1 cellular context compared by ENCODE assay signal in the genomic region with DNA sequence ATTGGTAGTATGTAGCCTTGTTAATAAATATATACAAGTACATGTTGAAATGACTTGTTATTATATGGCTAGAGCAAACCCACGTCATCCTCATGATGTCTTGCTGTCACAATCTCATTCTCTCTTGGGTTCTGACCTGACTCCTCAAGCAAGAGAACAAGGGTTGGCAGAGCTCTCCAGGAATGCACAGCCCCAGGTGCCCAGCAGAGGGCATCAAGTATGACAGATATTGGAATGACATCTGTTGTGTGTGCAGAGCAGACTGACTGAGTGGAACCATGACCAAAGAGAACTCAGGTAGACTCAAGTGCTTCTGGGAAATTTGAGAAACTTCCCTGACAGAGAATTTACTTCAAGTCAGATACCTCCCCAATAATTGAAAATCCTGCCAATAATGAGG.
TF ChIP-seq lines count a peak whose summit lies in the region.

No MANE protein-coding gene starts in this region.

TF ChIP-seq in GM23338, 12 proteins besides CTCF, POLR2A, EP300 and RAD21 (continued from another document):
- TF ChIP-seq, protein P1, sequence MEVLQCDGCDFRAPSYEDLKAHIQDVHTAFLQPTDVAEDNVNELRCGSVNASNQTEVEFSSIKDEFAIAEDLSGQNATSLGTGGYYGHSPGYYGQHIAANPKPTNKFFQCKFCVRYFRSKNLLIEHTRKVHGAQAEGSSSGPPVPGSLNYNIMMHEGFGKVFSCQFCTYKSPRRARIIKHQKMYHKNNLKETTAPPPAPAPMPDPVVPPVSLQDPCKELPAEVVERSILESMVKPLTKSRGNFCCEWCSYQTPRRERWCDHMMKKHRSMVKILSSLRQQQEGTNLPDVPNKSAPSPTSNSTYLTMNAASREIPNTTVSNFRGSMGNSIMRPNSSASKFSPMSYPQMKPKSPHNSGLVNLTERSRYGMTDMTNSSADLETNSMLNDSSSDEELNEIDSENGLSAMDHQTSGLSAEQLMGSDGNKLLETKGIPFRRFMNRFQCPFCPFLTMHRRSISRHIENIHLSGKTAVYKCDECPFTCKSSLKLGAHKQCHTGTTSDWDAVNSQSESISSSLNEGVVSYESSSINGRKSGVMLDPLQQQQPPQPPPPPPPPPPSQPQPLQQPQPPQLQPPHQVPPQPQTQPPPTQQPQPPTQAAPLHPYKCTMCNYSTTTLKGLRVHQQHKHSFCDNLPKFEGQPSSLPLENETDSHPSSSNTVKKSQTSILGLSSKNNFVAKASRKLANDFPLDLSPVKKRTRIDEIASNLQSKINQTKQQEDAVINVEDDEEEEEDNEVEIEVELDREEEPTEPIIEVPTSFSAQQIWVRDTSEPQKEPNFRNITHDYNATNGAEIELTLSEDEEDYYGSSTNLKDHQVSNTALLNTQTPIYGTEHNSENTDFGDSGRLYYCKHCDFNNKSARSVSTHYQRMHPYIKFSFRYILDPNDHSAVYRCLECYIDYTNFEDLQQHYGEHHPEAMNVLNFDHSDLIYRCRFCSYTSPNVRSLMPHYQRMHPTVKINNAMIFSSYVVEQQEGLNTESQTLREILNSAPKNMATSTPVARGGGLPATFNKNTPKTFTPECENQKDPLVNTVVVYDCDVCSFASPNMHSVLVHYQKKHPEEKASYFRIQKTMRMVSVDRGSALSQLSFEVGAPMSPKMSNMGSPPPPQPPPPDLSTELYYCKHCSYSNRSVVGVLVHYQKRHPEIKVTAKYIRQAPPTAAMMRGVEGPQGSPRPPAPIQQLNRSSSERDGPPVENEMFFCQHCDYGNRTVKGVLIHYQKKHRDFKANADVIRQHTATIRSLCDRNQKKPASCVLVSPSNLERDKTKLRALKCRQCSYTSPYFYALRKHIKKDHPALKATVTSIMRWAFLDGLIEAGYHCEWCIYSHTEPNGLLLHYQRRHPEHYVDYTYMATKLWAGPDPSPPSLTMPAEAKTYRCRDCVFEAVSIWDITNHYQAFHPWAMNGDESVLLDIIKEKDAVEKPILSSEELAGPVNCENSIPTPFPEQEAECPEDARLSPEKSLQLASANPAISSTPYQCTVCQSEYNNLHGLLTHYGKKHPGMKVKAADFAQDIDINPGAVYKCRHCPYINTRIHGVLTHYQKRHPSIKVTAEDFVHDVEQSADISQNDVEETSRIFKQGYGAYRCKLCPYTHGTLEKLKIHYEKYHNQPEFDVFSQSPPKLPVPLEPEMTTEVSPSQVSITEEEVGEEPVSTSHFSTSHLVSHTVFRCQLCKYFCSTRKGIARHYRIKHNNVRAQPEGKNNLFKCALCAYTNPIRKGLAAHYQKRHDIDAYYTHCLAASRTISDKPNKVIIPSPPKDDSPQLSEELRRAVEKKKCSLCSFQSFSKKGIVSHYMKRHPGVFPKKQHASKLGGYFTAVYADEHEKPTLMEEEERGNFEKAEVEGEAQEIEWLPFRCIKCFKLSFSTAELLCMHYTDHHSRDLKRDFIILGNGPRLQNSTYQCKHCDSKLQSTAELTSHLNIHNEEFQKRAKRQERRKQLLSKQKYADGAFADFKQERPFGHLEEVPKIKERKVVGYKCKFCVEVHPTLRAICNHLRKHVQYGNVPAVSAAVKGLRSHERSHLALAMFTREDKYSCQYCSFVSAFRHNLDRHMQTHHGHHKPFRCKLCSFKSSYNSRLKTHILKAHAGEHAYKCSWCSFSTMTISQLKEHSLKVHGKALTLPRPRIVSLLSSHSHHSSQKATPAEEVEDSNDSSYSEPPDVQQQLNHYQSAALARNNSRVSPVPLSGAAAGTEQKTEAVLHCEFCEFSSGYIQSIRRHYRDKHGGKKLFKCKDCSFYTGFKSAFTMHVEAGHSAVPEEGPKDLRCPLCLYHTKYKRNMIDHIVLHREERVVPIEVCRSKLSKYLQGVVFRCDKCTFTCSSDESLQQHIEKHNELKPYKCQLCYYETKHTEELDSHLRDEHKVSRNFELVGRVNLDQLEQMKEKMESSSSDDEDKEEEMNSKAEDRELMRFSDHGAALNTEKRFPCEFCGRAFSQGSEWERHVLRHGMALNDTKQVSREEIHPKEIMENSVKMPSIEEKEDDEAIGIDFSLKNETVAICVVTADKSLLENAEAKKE (CRISPR knock-in tag; IDR thresholded peaks at IDR 0.05), result no peak
- no peak for TF ChIP-seq CREB1 (CRISPR knock-in tag; IDR thresholded peaks at IDR 0.05; ENCODE audit: low read depth)
- TF ChIP-seq ZNF114 (CRISPR knock-in tag; IDR thresholded peaks at IDR 0.05), result no peak
- TF ChIP-seq, protein P2, sequence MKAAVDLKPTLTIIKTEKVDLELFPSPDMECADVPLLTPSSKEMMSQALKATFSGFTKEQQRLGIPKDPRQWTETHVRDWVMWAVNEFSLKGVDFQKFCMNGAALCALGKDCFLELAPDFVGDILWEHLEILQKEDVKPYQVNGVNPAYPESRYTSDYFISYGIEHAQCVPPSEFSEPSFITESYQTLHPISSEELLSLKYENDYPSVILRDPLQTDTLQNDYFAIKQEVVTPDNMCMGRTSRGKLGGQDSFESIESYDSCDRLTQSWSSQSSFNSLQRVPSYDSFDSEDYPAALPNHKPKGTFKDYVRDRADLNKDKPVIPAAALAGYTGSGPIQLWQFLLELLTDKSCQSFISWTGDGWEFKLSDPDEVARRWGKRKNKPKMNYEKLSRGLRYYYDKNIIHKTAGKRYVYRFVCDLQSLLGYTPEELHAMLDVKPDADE (IDR thresholded peaks at IDR 0.05), result no peak
- TF ChIP-seq JUNB (IDR thresholded peaks at IDR 0.05; ENCODE audit: unreplicated experiment), result no peak
- no peak for TF ChIP-seq EZH2 (IDR thresholded peaks at IDR 0.05; ENCODE audit: low read depth, unreplicated experiment)
- no peak for TF ChIP-seq NANOG (IDR thresholded peaks at IDR 0.05; ENCODE audit: borderline replicate concordance)
- no peak for TF ChIP-seq ZNF331 (CRISPR knock-in tag; IDR thresholded peaks at IDR 0.05; ENCODE audit: low read depth)
- no peak for TF ChIP-seq STAT1 (IDR thresholded peaks at IDR 0.05; ENCODE audit: unreplicated experiment)
- no peak for TF ChIP-seq POLR2AphosphoS5 (IDR thresholded peaks at IDR 0.05; ENCODE audit: low read depth)
- no peak for TF ChIP-seq EZH2phosphoT487 (IDR thresholded peaks at IDR 0.05; ENCODE audit: unreplicated experiment)
